In genomic region chr16:27708651-27709050, GRCh38 we compare ENCODE assay signal across 12 cellular contexts.
DNase-seq lines count a peak whose midpoint lies in the region; ATAC-seq and TF ChIP-seq lines count a peak whose summit lies in the region.
"Had no signal": no experiment of that assay in that cellular context is flagged by ENCODE, and none has a peak within 500 bp of the region (broad histone marks: within the 10 kb centered on the region; RNA-seq: fewer than 3 reads in every experiment).

No MANE protein-coding gene starts in this region.

- H3K27ac ChIP-seq in spleen = no peak overlapping the region
- H3K27ac ChIP-seq: 22Rv1 had no signal

- TF ChIP-seq POLR2A in spleen (IDR thresholded peaks at IDR 0.05) (no peak), erythroblast (IDR thresholded peaks at IDR 0.05; ENCODE audit: low read length) (no peak)

- 88 to 94% (median 94%) methylated on average over 10 of the region's 10 CpGs for WGBS in spleen, 5 donors

- TF ChIP-seq CTCF in spleen (IDR thresholded peaks at IDR 0.05 in 8 of 11, conservative IDR thresholded peaks at IDR 0.05 in 3 of 11) = no peak

- peaks cover 2 to 93% (median 13%) of the 10 kb centered on the region in 6 donors for H3K36me3 ChIP-seq in spleen

- H3K4me3 ChIP-seq in spleen = no peak overlapping the region
- H3K4me3 ChIP-seq: GM23338 had no signal

- no peaks in the 10 kb centered on the region for H3K27me3 ChIP-seq in spleen (replicated peaks in 1 of 7)

- peaks cover 0 to 10% (median 2%) of the 10 kb centered on the region in 6 donors for H3K4me1 ChIP-seq in spleen
- H3K4me1 ChIP-seq: Caco-2 had no signal

- no peaks in the 10 kb centered on the region for H3K9me3 ChIP-seq in spleen
- H3K9me3 ChIP-seq: Caco-2 had no signal

- peak; percentile 37 for DNase-seq in activated effector memory CD4-positive, alpha-beta T cell treated with anti-CD3 and anti-CD28 coated beads, Interleukin-2, amount 50 U/mL, for 16 hours
- no peak for DNase-seq in activated effector memory CD4-positive, alpha-beta T cell treated with Interleukin-2 at 50 U/mL for 16 hours
- DNase-seq in mesenteric fat pad (ENCODE audit: low spot score) (peak; percentile 77), spleen (peak; percentile 28), erythroblast (lab: John Stamatoyannopoulos, UW) (no peak), kidney glomerular epithelial cell (lab: John Stamatoyannopoulos, UW) (no peak)
- DNase-seq: Caco-2; CD8-positive, alpha-beta memory T cell; H7 had no signal

- intact Hi-C loops in spleen (cut with DNase I; ENCODE audit: low total_unique reads) = no loop called here

- ATAC-seq in GM18502 (IDR thresholded peaks at IDR 0.05; ENCODE audit: poor library complexity, unreplicated experiment) = no peak
- ATAC-seq: GM23338 had no signal

Comparison
In these comparisons a context has a peak if more than half of its experiments do, and no peak if none do; other contexts are left out.
1. DNase-seq: peak in activated effector memory CD4-positive, alpha-beta T cell treated with anti-CD3 and anti-CD28 coated beads, Interleukin-2, amount 50 U/mL, for 16 hours (single experiment), mesenteric fat pad (single experiment) and spleen (single experiment); none in activated effector memory CD4-positive, alpha-beta T cell treated with Interleukin-2 at 50 U/mL for 16 hours (single experiment), erythroblast (0 of 2) and kidney glomerular epithelial cell (single experiment).